ENCODE assay signal across 17 cellular contexts in genomic region chr10:819326-819725, GRCh38.
DNase-seq lines count a peak whose midpoint lies in the region; TF ChIP-seq lines count a peak whose summit lies in the region.
"Had no signal": no experiment of that assay in that cellular context is flagged by ENCODE, and none has a peak within 500 bp of the region (broad histone marks: within the 10 kb centered on the region; RNA-seq: fewer than 3 reads in every experiment).

No MANE protein-coding gene starts in this region.

- H3K27me3 ChIP-seq in breast epithelium, result no peaks in the 10 kb centered on the region
- H3K27me3 ChIP-seq in subcutaneous abdominal adipose tissue (ENCODE audit: control insufficient read depth in 5 of 5, insufficient read depth in 4 of 5, low read length in 5 of 5), result no peaks in the 10 kb centered on the region
- no peaks in the 10 kb centered on the region for H3K27me3 ChIP-seq in suprapubic skin
- H3K27me3 ChIP-seq: neutrophil, tibial nerve had no signal

- H3K36me3 ChIP-seq in breast epithelium, result no peaks in the 10 kb centered on the region
- peaks cover under 1 to 92% (median 78%) of the 10 kb centered on the region in 5 donors for H3K36me3 ChIP-seq in subcutaneous abdominal adipose tissue (ENCODE audit: control insufficient read depth in 5 of 5, insufficient read depth in 5 of 5, low read length in 5 of 5)
- H3K36me3 ChIP-seq in suprapubic skin, result peaks cover 90% of the 10 kb centered on the region

- H3K36me3 Mint-ChIP-seq in MCF 10A (ENCODE audit: insufficient read depth, unreplicated experiment), result peaks cover 77% of the 10 kb centered on the region

- H3K9ac ChIP-seq in subcutaneous abdominal adipose tissue (ENCODE audit: low read length in 5 of 5), result no peak overlapping the region

- TF ChIP-seq EP300 in suprapubic skin (IDR thresholded peaks at IDR 0.05), result no peak

- TF ChIP-seq POLR2A in breast epithelium (IDR thresholded peaks at IDR 0.05) (no peak), suprapubic skin (IDR thresholded peaks at IDR 0.05) (no peak)

- CTCF ChIA-PET in MCF 10A (lab: Yijun Ruan, JAX), result no interaction called here

- peak overlapping the region; percentile 49 for H3K27ac Mint-ChIP-seq in MCF 10A (ENCODE audit: low read depth, unreplicated experiment)

- H3K9me3 Mint-ChIP-seq in MCF 10A (ENCODE audit: unreplicated experiment), result no peaks in the 10 kb centered on the region
- H3K9me3 Mint-ChIP-seq: activated T-cell treated with anti-CD3 and anti-CD28 coated beads, Interleukin-2, amount 50 U/mL, for 72 hours; brain; T-helper 1 cell treated with Interleukin-12 subunit alpha and Interleukin-12 subunit beta and Interleukin-4 antibody, amounts not matched to agents 30 μg/mL and 1 μg/mL, for 36 hours had no signal

- DNase-seq in MCF 10A (ENCODE audit: unreplicated experiment), result no peak
- DNase-seq in breast epithelium (ENCODE audit: low spot score in 2 of 2), result no peak
- DNase-seq in astrocyte of the spinal cord (ENCODE audit: low read depth, low spot score), result peak; percentile 71
- DNase-seq in islet precursor cell, result peak; percentile 89
- DNase-seq in NK-92 (lab: John Stamatoyannopoulos, UW; ENCODE audit: unreplicated experiment), result no peak
- no peak for DNase-seq in suprapubic skin (ENCODE audit: low spot score in 2 of 2)
- DNase-seq in NCI-H2196 (lab: John Stamatoyannopoulos, UW; ENCODE audit: unreplicated experiment), result no peak
- DNase-seq: activated T-cell treated with anti-CD3 and anti-CD28 coated beads, Interleukin-2, amount 50 U/mL, for 72 hours; left ventricle myocardium superior; NCI-H1105 treated with DMSO at 0.1 percent for 48 hours; NCI-H524 had no signal

- BruUV-seq in MCF 10A (replicated peaks; lab: Mats Ljungman, UMichigan), result no TSS peak

- H3K27ac ChIP-seq in breast epithelium (peak overlapping the region in 1 of 2 donors; percentile 26), subcutaneous abdominal adipose tissue (ENCODE audit: low read depth, low read length) (peak overlapping the region; percentile 51), suprapubic skin (no peak overlapping the region)
- H3K27ac ChIP-seq: A549 had no signal

- H3K4me3 Mint-ChIP-seq in MCF 10A (ENCODE audit: unreplicated experiment), result no peak overlapping the region
- H3K4me3 Mint-ChIP-seq: activated T-cell treated with anti-CD3 and anti-CD28 coated beads, Interleukin-2, amount 50 U/mL, for 72 hours; brain; T-helper 1 cell treated with Interleukin-12 subunit alpha and Interleukin-12 subunit beta and Interleukin-4 antibody, amounts not matched to agents 30 μg/mL and 1 μg/mL, for 36 hours had no signal

- H3K4me1 Mint-ChIP-seq in MCF 10A (ENCODE audit: insufficient read depth, unreplicated experiment), result no peaks in the 10 kb centered on the region
- H3K4me1 Mint-ChIP-seq: brain had no signal

- in situ Hi-C loops in astrocyte of the spinal cord (cut with HindIII; ENCODE audit: low sequenced_read_pairs), result no loop called here

- WGBS in suprapubic skin, result 62% methylated on average over 9 of the region's 9 CpGs

- H3K4me3 ChIP-seq in breast epithelium, result no peak overlapping the region
- H3K4me3 ChIP-seq in astrocyte of the spinal cord (ENCODE audit: low read depth, low read length), result no peak overlapping the region
- no peak overlapping the region for H3K4me3 ChIP-seq in subcutaneous abdominal adipose tissue (ENCODE audit: low read depth in 1 of 5, low read length in 5 of 5)
- H3K4me3 ChIP-seq in suprapubic skin, result no peak overlapping the region
- H3K4me3 ChIP-seq: A549, tibial nerve had no signal

- intact Hi-C loops in MCF 10A (cut with micrococcal nuclease), result no loop called here
- intact Hi-C loops in breast epithelium (cut with DNase I; ENCODE audit: low total_unique reads), result no loop called here

- no peaks in the 10 kb centered on the region for H3K27me3 Mint-ChIP-seq in MCF 10A (ENCODE audit: insufficient read depth, unreplicated experiment)
- H3K27me3 Mint-ChIP-seq: brain had no signal

- H3K9me3 ChIP-seq in breast epithelium, result no peaks in the 10 kb centered on the region
- no peaks in the 10 kb centered on the region for H3K9me3 ChIP-seq in subcutaneous abdominal adipose tissue (ENCODE audit: control insufficient read depth in 5 of 5, low read length in 5 of 5)
- no peaks in the 10 kb centered on the region for H3K9me3 ChIP-seq in suprapubic skin
- H3K9me3 ChIP-seq: A549, neutrophil, tibial nerve had no signal

- H3K4me1 ChIP-seq in breast epithelium (no peaks in the 10 kb centered on the region), subcutaneous abdominal adipose tissue (ENCODE audit: control insufficient read depth in 5 of 5, insufficient read depth in 5 of 5, low read length in 5 of 5) (peaks cover 5 to 41% (median 28%) of the 10 kb centered on the region in 5 donors), suprapubic skin (no peaks in the 10 kb centered on the region)
- H3K4me1 ChIP-seq: A549 had no signal

- POLR2A ChIA-PET in MCF 10A (lab: Yijun Ruan, JAX), result interaction anchor here (0.6 kb wide), 1 partner anchor 36 kb away, joined by 3 read pairs; no protein-coding TSS in a partner anchor

- TF ChIP-seq CTCF in MCF 10A (IDR thresholded peaks at IDR 0.05; ENCODE audit: unreplicated experiment) (no peak), breast epithelium (IDR thresholded peaks at IDR 0.05) (no peak), astrocyte of the spinal cord (IDR thresholded peaks at IDR 0.05; ENCODE audit: low read depth, low read length) (no peak), suprapubic skin (IDR thresholded peaks at IDR 0.05) (no peak)

Comparison
In these comparisons a context has a peak if more than half of its experiments do, and no peak if none do; other contexts are left out.
1. DNase-seq: peak in astrocyte of the spinal cord (single experiment) and islet precursor cell (single experiment); none in MCF 10A (single experiment), breast epithelium (0 of 2), NK-92 (single experiment), suprapubic skin (0 of 2) and NCI-H2196 (single experiment).